Comparison of ENCODE assay signal across 2 cellular contexts in the genomic region with DNA sequence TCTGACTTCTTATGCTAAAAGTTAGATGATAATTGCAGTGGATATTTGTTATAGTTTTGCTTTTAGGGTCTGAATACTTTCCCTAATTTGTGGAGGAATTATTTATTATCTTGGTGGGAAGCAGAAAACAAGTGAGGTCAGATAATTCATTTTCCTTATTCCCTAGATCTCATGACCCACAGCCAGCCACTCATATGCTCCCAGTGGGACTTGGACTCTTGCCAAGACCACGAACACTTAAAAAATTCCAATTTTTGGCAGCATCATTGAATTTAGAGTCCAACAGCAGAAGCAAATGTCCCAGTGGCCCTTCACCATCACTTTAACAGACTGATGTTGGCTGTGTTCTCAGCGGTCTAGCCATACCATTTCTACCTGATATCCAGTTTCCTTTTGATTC.
TF ChIP-seq lines count a peak whose summit lies in the region.

No MANE protein-coding gene starts in this region.

TF ChIP-seq in H1, 55 proteins besides CTCF, POLR2A, EP300 and RAD21 (continues in another document):
- TF ChIP-seq MAFK (IDR thresholded peaks at IDR 0.05; ENCODE audit: low read depth, low read length) (no peak), KDM5A (IDR thresholded peaks at IDR 0.05; ENCODE audit: low read length) (no peak), RXRA (IDR thresholded peaks at IDR 0.05; ENCODE audit: insufficient read depth, low read depth, low read length) (no peak), CREB1 (IDR thresholded peaks at IDR 0.05) (no peak), GTF2F1 (IDR thresholded peaks at IDR 0.05; ENCODE audit: borderline replicate concordance, low read depth, low read length) (no peak), TAF7 (optimal IDR thresholded peaks at IDR 0.05; ENCODE audit: borderline replicate concordance, low read depth, low read length) (no peak), RFX5 (IDR thresholded peaks at IDR 0.05; ENCODE audit: borderline replicate concordance, low read depth, low read length) (no peak), SRF (IDR thresholded peaks at IDR 0.05; ENCODE audit: low read depth, low read length) (no peak), POLR2AphosphoS5 (IDR thresholded peaks at IDR 0.05; ENCODE audit: low read depth, low read length) (no peak), KDM4A (IDR thresholded peaks at IDR 0.05; ENCODE audit: low read depth, low read length, severe bottlenecking) (no peak)
- TF ChIP-seq, protein P1, sequence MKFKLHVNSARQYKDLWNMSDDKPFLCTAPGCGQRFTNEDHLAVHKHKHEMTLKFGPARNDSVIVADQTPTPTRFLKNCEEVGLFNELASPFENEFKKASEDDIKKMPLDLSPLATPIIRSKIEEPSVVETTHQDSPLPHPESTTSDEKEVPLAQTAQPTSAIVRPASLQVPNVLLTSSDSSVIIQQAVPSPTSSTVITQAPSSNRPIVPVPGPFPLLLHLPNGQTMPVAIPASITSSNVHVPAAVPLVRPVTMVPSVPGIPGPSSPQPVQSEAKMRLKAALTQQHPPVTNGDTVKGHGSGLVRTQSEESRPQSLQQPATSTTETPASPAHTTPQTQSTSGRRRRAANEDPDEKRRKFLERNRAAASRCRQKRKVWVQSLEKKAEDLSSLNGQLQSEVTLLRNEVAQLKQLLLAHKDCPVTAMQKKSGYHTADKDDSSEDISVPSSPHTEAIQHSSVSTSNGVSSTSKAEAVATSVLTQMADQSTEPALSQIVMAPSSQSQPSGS (IDR thresholded peaks at IDR 0.05; ENCODE audit: low read length): no peak
- TF ChIP-seq, protein P2, sequence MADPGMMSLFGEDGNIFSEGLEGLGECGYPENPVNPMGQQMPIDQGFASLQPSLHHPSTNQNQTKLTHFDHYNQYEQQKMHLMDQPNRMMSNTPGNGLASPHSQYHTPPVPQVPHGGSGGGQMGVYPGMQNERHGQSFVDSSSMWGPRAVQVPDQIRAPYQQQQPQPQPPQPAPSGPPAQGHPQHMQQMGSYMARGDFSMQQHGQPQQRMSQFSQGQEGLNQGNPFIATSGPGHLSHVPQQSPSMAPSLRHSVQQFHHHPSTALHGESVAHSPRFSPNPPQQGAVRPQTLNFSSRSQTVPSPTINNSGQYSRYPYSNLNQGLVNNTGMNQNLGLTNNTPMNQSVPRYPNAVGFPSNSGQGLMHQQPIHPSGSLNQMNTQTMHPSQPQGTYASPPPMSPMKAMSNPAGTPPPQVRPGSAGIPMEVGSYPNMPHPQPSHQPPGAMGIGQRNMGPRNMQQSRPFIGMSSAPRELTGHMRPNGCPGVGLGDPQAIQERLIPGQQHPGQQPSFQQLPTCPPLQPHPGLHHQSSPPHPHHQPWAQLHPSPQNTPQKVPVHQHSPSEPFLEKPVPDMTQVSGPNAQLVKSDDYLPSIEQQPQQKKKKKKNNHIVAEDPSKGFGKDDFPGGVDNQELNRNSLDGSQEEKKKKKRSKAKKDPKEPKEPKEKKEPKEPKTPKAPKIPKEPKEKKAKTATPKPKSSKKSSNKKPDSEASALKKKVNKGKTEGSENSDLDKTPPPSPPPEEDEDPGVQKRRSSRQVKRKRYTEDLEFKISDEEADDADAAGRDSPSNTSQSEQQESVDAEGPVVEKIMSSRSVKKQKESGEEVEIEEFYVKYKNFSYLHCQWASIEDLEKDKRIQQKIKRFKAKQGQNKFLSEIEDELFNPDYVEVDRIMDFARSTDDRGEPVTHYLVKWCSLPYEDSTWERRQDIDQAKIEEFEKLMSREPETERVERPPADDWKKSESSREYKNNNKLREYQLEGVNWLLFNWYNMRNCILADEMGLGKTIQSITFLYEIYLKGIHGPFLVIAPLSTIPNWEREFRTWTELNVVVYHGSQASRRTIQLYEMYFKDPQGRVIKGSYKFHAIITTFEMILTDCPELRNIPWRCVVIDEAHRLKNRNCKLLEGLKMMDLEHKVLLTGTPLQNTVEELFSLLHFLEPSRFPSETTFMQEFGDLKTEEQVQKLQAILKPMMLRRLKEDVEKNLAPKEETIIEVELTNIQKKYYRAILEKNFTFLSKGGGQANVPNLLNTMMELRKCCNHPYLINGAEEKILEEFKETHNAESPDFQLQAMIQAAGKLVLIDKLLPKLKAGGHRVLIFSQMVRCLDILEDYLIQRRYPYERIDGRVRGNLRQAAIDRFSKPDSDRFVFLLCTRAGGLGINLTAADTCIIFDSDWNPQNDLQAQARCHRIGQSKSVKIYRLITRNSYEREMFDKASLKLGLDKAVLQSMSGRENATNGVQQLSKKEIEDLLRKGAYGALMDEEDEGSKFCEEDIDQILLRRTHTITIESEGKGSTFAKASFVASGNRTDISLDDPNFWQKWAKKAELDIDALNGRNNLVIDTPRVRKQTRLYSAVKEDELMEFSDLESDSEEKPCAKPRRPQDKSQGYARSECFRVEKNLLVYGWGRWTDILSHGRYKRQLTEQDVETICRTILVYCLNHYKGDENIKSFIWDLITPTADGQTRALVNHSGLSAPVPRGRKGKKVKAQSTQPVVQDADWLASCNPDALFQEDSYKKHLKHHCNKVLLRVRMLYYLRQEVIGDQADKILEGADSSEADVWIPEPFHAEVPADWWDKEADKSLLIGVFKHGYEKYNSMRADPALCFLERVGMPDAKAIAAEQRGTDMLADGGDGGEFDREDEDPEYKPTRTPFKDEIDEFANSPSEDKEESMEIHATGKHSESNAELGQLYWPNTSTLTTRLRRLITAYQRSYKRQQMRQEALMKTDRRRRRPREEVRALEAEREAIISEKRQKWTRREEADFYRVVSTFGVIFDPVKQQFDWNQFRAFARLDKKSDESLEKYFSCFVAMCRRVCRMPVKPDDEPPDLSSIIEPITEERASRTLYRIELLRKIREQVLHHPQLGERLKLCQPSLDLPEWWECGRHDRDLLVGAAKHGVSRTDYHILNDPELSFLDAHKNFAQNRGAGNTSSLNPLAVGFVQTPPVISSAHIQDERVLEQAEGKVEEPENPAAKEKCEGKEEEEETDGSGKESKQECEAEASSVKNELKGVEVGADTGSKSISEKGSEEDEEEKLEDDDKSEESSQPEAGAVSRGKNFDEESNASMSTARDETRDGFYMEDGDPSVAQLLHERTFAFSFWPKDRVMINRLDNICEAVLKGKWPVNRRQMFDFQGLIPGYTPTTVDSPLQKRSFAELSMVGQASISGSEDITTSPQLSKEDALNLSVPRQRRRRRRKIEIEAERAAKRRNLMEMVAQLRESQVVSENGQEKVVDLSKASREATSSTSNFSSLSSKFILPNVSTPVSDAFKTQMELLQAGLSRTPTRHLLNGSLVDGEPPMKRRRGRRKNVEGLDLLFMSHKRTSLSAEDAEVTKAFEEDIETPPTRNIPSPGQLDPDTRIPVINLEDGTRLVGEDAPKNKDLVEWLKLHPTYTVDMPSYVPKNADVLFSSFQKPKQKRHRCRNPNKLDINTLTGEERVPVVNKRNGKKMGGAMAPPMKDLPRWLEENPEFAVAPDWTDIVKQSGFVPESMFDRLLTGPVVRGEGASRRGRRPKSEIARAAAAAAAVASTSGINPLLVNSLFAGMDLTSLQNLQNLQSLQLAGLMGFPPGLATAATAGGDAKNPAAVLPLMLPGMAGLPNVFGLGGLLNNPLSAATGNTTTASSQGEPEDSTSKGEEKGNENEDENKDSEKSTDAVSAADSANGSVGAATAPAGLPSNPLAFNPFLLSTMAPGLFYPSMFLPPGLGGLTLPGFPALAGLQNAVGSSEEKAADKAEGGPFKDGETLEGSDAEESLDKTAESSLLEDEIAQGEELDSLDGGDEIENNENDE (IDR thresholded peaks at IDR 0.05; ENCODE audit: insufficient replicate concordance, low read length): no peak
- TF ChIP-seq, protein P3, sequence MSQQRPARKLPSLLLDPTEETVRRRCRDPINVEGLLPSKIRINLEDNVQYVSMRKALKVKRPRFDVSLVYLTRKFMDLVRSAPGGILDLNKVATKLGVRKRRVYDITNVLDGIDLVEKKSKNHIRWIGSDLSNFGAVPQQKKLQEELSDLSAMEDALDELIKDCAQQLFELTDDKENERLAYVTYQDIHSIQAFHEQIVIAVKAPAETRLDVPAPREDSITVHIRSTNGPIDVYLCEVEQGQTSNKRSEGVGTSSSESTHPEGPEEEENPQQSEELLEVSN (IDR thresholded peaks at IDR 0.05): no peak

TF ChIP-seq in HepG2, 621 proteins besides CTCF, POLR2A, EP300 and RAD21:
- TF ChIP-seq, protein P4, sequence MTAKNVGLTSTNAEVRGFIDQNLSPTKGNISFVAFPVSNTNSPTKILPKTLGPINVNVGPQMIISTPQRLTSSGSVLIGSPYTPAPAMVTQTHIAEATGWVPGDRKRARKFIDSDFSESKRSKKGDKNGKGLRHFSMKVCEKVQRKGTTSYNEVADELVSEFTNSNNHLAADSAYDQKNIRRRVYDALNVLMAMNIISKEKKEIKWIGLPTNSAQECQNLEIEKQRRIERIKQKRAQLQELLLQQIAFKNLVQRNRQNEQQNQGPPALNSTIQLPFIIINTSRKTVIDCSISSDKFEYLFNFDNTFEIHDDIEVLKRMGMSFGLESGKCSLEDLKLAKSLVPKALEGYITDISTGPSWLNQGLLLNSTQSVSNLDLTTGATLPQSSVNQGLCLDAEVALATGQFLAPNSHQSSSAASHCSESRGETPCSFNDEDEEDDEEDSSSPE (CRISPR knock-in tag; IDR thresholded peaks at IDR 0.05): no peak
- TF ChIP-seq GLI4 (CRISPR knock-in tag; IDR thresholded peaks at IDR 0.05; ENCODE audit: borderline replicate concordance): no peak
- TF ChIP-seq ZNF101 (CRISPR knock-in tag; IDR thresholded peaks at IDR 0.05; ENCODE audit: borderline replicate concordance, low read depth): no peak
- TF ChIP-seq, protein P5, sequence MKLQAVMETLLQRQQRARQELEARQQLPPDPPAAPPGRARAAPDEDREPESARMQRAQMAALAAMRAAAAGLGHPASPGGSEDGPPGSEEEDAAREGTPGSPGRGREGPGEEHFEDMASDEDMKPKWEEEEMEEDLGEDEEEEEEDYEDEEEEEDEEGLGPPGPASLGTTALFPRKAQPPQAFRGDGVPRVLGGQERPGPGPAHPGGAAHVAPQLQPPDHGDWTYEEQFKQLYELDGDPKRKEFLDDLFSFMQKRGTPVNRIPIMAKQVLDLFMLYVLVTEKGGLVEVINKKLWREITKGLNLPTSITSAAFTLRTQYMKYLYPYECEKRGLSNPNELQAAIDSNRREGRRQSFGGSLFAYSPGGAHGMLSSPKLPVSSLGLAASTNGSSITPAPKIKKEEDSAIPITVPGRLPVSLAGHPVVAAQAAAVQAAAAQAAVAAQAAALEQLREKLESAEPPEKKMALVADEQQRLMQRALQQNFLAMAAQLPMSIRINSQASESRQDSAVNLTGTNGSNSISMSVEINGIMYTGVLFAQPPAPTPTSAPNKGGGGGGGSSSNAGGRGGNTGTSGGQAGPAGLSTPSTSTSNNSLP (IDR thresholded peaks at IDR 0.05; ENCODE audit: low read depth, low read length): no peak
- no peak for TF ChIP-seq IKZF1 (IDR thresholded peaks at IDR 0.05)
- TF ChIP-seq, protein P6, sequence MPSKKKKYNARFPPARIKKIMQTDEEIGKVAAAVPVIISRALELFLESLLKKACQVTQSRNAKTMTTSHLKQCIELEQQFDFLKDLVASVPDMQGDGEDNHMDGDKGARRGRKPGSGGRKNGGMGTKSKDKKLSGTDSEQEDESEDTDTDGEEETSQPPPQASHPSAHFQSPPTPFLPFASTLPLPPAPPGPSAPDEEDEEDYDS (CRISPR knock-in tag; IDR thresholded peaks at IDR 0.05): no peak
